ENCODE assay signal across 9 cellular contexts in genomic region chr6:44122821-44123220, GRCh38. TPM values are rescaled to one million over a fixed set of nuclear protein-coding genes. Genes with fewer than 3 reads are reported as not detected.
DNase-seq lines count a peak whose midpoint lies in the region; ATAC-seq, FAIRE-seq and TF ChIP-seq lines count a peak whose summit lies in the region.
"Had no signal": no experiment of that assay in that cellular context is flagged by ENCODE, and none has a peak within 500 bp of the region (broad histone marks: within the 10 kb centered on the region; RNA-seq: fewer than 3 reads in every experiment).

No MANE protein-coding gene starts in this region.

- H3K27ac Mint-ChIP-seq in IgD-negative memory B cell (peak overlapping the region; percentile 1 to 73 (median 73)), astrocyte (ENCODE audit: unreplicated experiment) (no peak overlapping the region)

- H3K27me3 ChIP-seq in astrocyte (ENCODE audit: insufficient read depth, low read length) (no peaks in the 10 kb centered on the region), liver (ENCODE audit: control insufficient read depth in 4 of 4, insufficient read depth in 4 of 4, low read length in 3 of 4) (no peaks in the 10 kb centered on the region)

- DNase-seq in AG10803 (ENCODE audit: low read depth) (peak; percentile 71), astrocyte (ENCODE audit: low read depth) (peak; percentile 59), D721Med (ENCODE audit: insufficient read length, low spot score) (no peak), kidney (no peak)
- DNase-seq: amniotic stem cell had no signal

- peak overlapping the region; percentile 33 for H3K4me2 ChIP-seq in astrocyte (ENCODE audit: low read length)

- peaks cover 94% of the 10 kb centered on the region for H3K79me2 ChIP-seq in astrocyte (ENCODE audit: insufficient read depth, low read length)

- H3K36me3 ChIP-seq in astrocyte (ENCODE audit: insufficient read depth, low read length) (no peaks in the 10 kb centered on the region), liver (ENCODE audit: control insufficient read depth in 4 of 4, insufficient read depth in 3 of 4, low read depth in 1 of 4, low read length in 3 of 4) (no peaks in the 10 kb centered on the region), kidney (ENCODE audit: control insufficient read depth in 1 of 2, insufficient read depth in 2 of 2, low read length in 2 of 2) (no peaks in the 10 kb centered on the region)

- peak overlapping the region in 2 of 4 donors; percentile 29 to 99 for H3K4me3 Mint-ChIP-seq in IgD-negative memory B cell
- peak overlapping the region; percentile 11 for H3K4me3 Mint-ChIP-seq in astrocyte (ENCODE audit: unreplicated experiment)

- H3K27me3 Mint-ChIP-seq in IgD-negative memory B cell, result no peaks in the 10 kb centered on the region
- H3K27me3 Mint-ChIP-seq in astrocyte (ENCODE audit: low read depth, unreplicated experiment), result no peaks in the 10 kb centered on the region

- no peak for TF ChIP-seq CTCF in AG10803 (conservative IDR thresholded peaks at IDR 0.05; ENCODE audit: low read length)
- TF ChIP-seq CTCF in astrocyte (IDR thresholded peaks at IDR 0.05; ENCODE audit: insufficient read depth, low read depth, low read length), result no peak
- TF ChIP-seq CTCF in liver (IDR thresholded peaks at IDR 0.05; ENCODE audit: low read depth, low read length, missing input control), result no peak
- no peak for TF ChIP-seq CTCF in D721Med (IDR thresholded peaks at IDR 0.05; ENCODE audit: insufficient read depth, missing control alignments)
- TF ChIP-seq CTCF in kidney (IDR thresholded peaks at IDR 0.05; ENCODE audit: borderline replicate concordance, extremely low read depth, insufficient read depth), result no peak

- H3K9ac ChIP-seq in astrocyte (ENCODE audit: low read length) (no peak overlapping the region), liver (ENCODE audit: low read depth in 1 of 2, low read length in 2 of 2) (no peak overlapping the region), kidney (ENCODE audit: low read length in 2 of 2) (no peak overlapping the region)

- intact Hi-C loops in kidney (cut with DNase I), result no loop called here

- peaks cover 46 to 61% (median 59%) of the 10 kb centered on the region in 3 donors for H3K4me1 Mint-ChIP-seq in IgD-negative memory B cell
- H3K4me1 Mint-ChIP-seq in astrocyte (ENCODE audit: low read depth, unreplicated experiment), result peaks cover 56% of the 10 kb centered on the region

- H3K9me3 Mint-ChIP-seq in IgD-negative memory B cell (no peaks in the 10 kb centered on the region), astrocyte (ENCODE audit: unreplicated experiment) (no peaks in the 10 kb centered on the region)

- ATAC-seq in HG02870 (IDR thresholded peaks at IDR 0.05; ENCODE audit: unreplicated experiment) (no peak), GM19023 (IDR thresholded peaks at IDR 0.05; ENCODE audit: unreplicated experiment) (no peak)

- H4K20me1 ChIP-seq in astrocyte (ENCODE audit: insufficient read depth, low read length), result peaks cover 83% of the 10 kb centered on the region

- 49% methylated on average over 1 of the region's 1 CpG for WGBS in liver

- H2AFZ ChIP-seq in astrocyte (ENCODE audit: low read depth, low read length), result no peak overlapping the region

- no peak for TF ChIP-seq RAD21 in liver (IDR thresholded peaks at IDR 0.05)

- H3K36me3 Mint-ChIP-seq in IgD-negative memory B cell, result no peaks in the 10 kb centered on the region
- peaks cover 3% of the 10 kb centered on the region for H3K36me3 Mint-ChIP-seq in astrocyte (ENCODE audit: low read depth, unreplicated experiment)

- FAIRE-seq in astrocyte (lab: Jason Lieb, UNC) (no peak), D721Med (lab: Jason Lieb, UNC) (no peak), kidney (lab: Jason Lieb, UNC) (no peak)

- H3K27ac ChIP-seq in astrocyte (ENCODE audit: low read depth, low read length) (no peak overlapping the region), liver (ENCODE audit: low read depth in 1 of 2, low read length in 2 of 2) (no peak overlapping the region), kidney (ENCODE audit: low read depth in 2 of 2, low read length in 2 of 2) (no peak overlapping the region)

- no peaks in the 10 kb centered on the region for H3K9me3 ChIP-seq in astrocyte (ENCODE audit: insufficient read depth, low read depth, low read length)
- no peaks in the 10 kb centered on the region for H3K9me3 ChIP-seq in liver (ENCODE audit: control insufficient read depth in 4 of 4, low read length in 3 of 4)
- H3K9me3 ChIP-seq in kidney (ENCODE audit: control insufficient read depth in 1 of 2, low read length in 2 of 2), result no peaks in the 10 kb centered on the region

- peaks cover 49% of the 10 kb centered on the region for H3K4me1 ChIP-seq in astrocyte (ENCODE audit: insufficient read depth, low read length)
- peaks cover 14 to 67% (median 51%) of the 10 kb centered on the region in 4 donors for H3K4me1 ChIP-seq in liver (ENCODE audit: control insufficient read depth in 4 of 4, insufficient read depth in 4 of 4, low read length in 3 of 4)
- peaks cover 11 to 15% of the 10 kb centered on the region in 2 donors for H3K4me1 ChIP-seq in kidney (ENCODE audit: control insufficient read depth in 1 of 2, insufficient read depth in 1 of 2, low read depth in 1 of 2, low read length in 2 of 2)

- no peak overlapping the region; the same call in 1 of the 2 replicates for H3K4me3 ChIP-seq in AG10803 (ENCODE audit: low read length)
- H3K4me3 ChIP-seq in astrocyte (ENCODE audit: insufficient read depth, low read depth, low read length), result no peak overlapping the region
- H3K4me3 ChIP-seq in liver (ENCODE audit: low read depth in 1 of 3, low read length in 3 of 3), result no peak overlapping the region
- no peak overlapping the region for H3K4me3 ChIP-seq in kidney (ENCODE audit: low read length in 2 of 2)

TF ChIP-seq in liver, 16 proteins besides CTCF, POLR2A, EP300 and RAD21:
- TF ChIP-seq TAF1 (conservative IDR thresholded peaks at IDR 0.05) (no peak), NR2F2 (IDR thresholded peaks at IDR 0.05) (peak; percentile 24), FOXA1 (IDR thresholded peaks at IDR 0.05) (no peak)

RNA-seq across cellular contexts. Expression of gene MRPL14, which starts 4.4 kb away (rescaled TPM):
- polyA plus RNA-seq in IgD-negative memory B cell, result 70.6 TPM
- total RNA-seq in astrocyte, result 53.4 and 56.1 TPM in 2 replicates
- 10 to 100 TPM; 34.6 to 36.9 TPM for total RNA-seq in liver
- polyA plus RNA-seq in liver, result 100 to 1,000 TPM in 1 of 2 donors, 10 to 100 TPM in 1; 44.9 to 118 TPM
- 27.9 TPM for total RNA-seq in kidney
- polyA plus RNA-seq in kidney (ENCODE audit: insufficient read depth, low read depth, low replicate concordance), result 71.5 TPM

RNA-seq across cellular contexts. Expression of gene TMEM63B, which starts 4.5 kb away (rescaled TPM):
- polyA plus RNA-seq in IgD-negative memory B cell (2.8 TPM), liver (10 to 100 TPM in 1 of 2 donors, 1 to 10 TPM in 1; 9.6 to 21.4 TPM), kidney (ENCODE audit: insufficient read depth, low read depth, low replicate concordance) (18.2 TPM)
- total RNA-seq in astrocyte (86.6 and 95.6 TPM in 2 replicates), liver (10 to 100 TPM; 53.8 to 64.9 TPM), kidney (27.3 TPM)

RNA-seq across cellular contexts. Expression of gene CAPN11, which starts 35.8 kb away (rescaled TPM):
- polyA plus RNA-seq in IgD-negative memory B cell (not detected), liver (under 1 TPM in 1 of 2 donors, not detected in 1; 0.09 TPM), kidney (ENCODE audit: insufficient read depth, low read depth, low replicate concordance) (0.39 TPM)
- total RNA-seq in astrocyte (not detected in 2 replicates), liver (under 1 TPM; 0.08 to 0.19 TPM), kidney (2.3 TPM)

Comparison
In these comparisons a context has a peak if more than half of its experiments do, and no peak if none do; other contexts are left out.
1. DNase-seq: peak in AG10803 (single experiment) and astrocyte (single experiment); none in D721Med (single experiment) and kidney (single experiment).